ENCODE assay signal across 21 cellular contexts in genomic region chr14:47846008-47846407, GRCh38.
DNase-seq lines count a peak whose midpoint lies in the region; ATAC-seq and TF ChIP-seq lines count a peak whose summit lies in the region.
"Had no signal": no experiment of that assay in that cellular context is flagged by ENCODE, and none has a peak within 500 bp of the region (broad histone marks: within the 10 kb centered on the region; RNA-seq: fewer than 3 reads in every experiment).

No MANE protein-coding gene starts in this region.

- H4K20me1 ChIP-seq in neural progenitor cell (ENCODE audit: low read depth) (no peaks in the 10 kb centered on the region), SK-N-SH (ENCODE audit: insufficient read depth) (no peaks in the 10 kb centered on the region)
- H4K20me1 ChIP-seq: BLaER1 had no signal

- no peaks in the 10 kb centered on the region for H3K4me1 ChIP-seq in endodermal cell (ENCODE audit: control insufficient read depth, insufficient read depth, low read length)
- H3K4me1 ChIP-seq in neural progenitor cell = no peaks in the 10 kb centered on the region
- H3K4me1 ChIP-seq in SK-N-SH (ENCODE audit: control insufficient read depth in 1 of 2, insufficient read depth in 2 of 2, low read depth in 1 of 2, low read length in 1 of 2) = no peaks in the 10 kb centered on the region
- H3K4me1 ChIP-seq: BLaER1, Caco-2 had no signal

- H3K36me3 Mint-ChIP-seq in endodermal cell (ENCODE audit: low read depth) (peaks cover 22% of the 10 kb centered on the region), neural progenitor cell (no peaks in the 10 kb centered on the region)
- H3K36me3 Mint-ChIP-seq in activated naive CD8-positive, alpha-beta T cell treated with anti-CD3 and anti-CD28 coated beads, Interleukin-2, amount 50 U/mL, for 24 hours (ENCODE audit: low read depth) = no peaks in the 10 kb centered on the region
- H3K36me3 Mint-ChIP-seq: CD4-positive, CD25-positive, alpha-beta regulatory T cell; CD8-positive, alpha-beta T cell had no signal

- H3K9ac ChIP-seq in endodermal cell (ENCODE audit: extremely low read depth, low read length, poor library complexity, severe bottlenecking) (no peak overlapping the region), neural progenitor cell (no peak overlapping the region), SK-N-SH (no peak overlapping the region)
- H3K9ac ChIP-seq: BLaER1 had no signal

- H3K27me3 Mint-ChIP-seq in endodermal cell (ENCODE audit: insufficient read depth) (no peaks in the 10 kb centered on the region), neural progenitor cell (ENCODE audit: insufficient read depth, low read depth) (no peaks in the 10 kb centered on the region)
- H3K27me3 Mint-ChIP-seq in activated naive CD8-positive, alpha-beta T cell treated with anti-CD3 and anti-CD28 coated beads, Interleukin-2, amount 50 U/mL, for 24 hours = no peaks in the 10 kb centered on the region
- H3K27me3 Mint-ChIP-seq: B cell; CD4-positive, CD25-positive, alpha-beta regulatory T cell had no signal

- H3K4me2 ChIP-seq in neural progenitor cell (no peak overlapping the region), SK-N-SH (no peak overlapping the region)
- H3K4me2 ChIP-seq: BLaER1 had no signal

- no peaks in the 10 kb centered on the region for H3K9me2 ChIP-seq in SK-N-SH

- H3K9me3 Mint-ChIP-seq in endodermal cell = peaks cover 17% of the 10 kb centered on the region
- peaks cover 4% of the 10 kb centered on the region for H3K9me3 Mint-ChIP-seq in neural progenitor cell
- peaks cover 22% of the 10 kb centered on the region for H3K9me3 Mint-ChIP-seq in activated naive CD8-positive, alpha-beta T cell treated with anti-CD3 and anti-CD28 coated beads, Interleukin-2, amount 50 U/mL, for 24 hours

- no peak for ATAC-seq in HG03469 (IDR thresholded peaks at IDR 0.05; ENCODE audit: unreplicated experiment)
- no peak for ATAC-seq in activated naive CD8-positive, alpha-beta T cell treated with anti-CD3 and anti-CD28 coated beads, Interleukin-2, amount 50 U/mL, for 24 hours
- ATAC-seq: CD8-positive, alpha-beta T cell had no signal

- H3K27me3 ChIP-seq in endodermal cell (ENCODE audit: control insufficient read depth, insufficient read depth, low read length, poor library complexity, severe bottlenecking) = no peaks in the 10 kb centered on the region
- no peaks in the 10 kb centered on the region for H3K27me3 ChIP-seq in neural progenitor cell
- no peaks in the 10 kb centered on the region for H3K27me3 ChIP-seq in SK-N-SH (ENCODE audit: insufficient read depth)
- H3K27me3 ChIP-seq: BLaER1 had no signal

- H3K4me3 ChIP-seq in endodermal cell (ENCODE audit: low read length) (no peak overlapping the region), neural progenitor cell (no peak overlapping the region), SK-N-SH (ENCODE audit: low read depth in 2 of 2, low read length in 1 of 2) (no peak overlapping the region)
- H3K4me3 ChIP-seq: BLaER1 had no signal

- CTCF ChIA-PET in SK-N-SH (lab: Yijun Ruan, JAX) = no interaction called here

- no peak for TF ChIP-seq EP300 in SK-N-SH (IDR thresholded peaks at IDR 0.05; ENCODE audit: borderline replicate concordance in 1 of 2, low read depth in 1 of 2, low read length in 1 of 2)

- no peak for TF ChIP-seq CTCF in endodermal cell (conservative IDR thresholded peaks at IDR 0.05)
- no peak for TF ChIP-seq CTCF in neural progenitor cell (IDR thresholded peaks at IDR 0.05)
- TF ChIP-seq CTCF in SK-N-SH (IDR thresholded peaks at IDR 0.05) = no peak

- 80 to 100% methylated on average over 1 to 4 of the region's 4 CpGs for WGBS in endodermal cell (ENCODE audit: insufficient coverage in 1 of 2, insufficient read length in 1 of 2), 2 experiments
- WGBS in SK-N-SH (ENCODE audit: low lambda C conversion rate) = 10% methylated on average over 2 of the region's 4 CpGs

- no peaks in the 10 kb centered on the region for H3K9me3 ChIP-seq in endodermal cell (ENCODE audit: control insufficient read depth, low read length)
- H3K9me3 ChIP-seq in neural progenitor cell (ENCODE audit: low read depth) = no peaks in the 10 kb centered on the region
- H3K9me3 ChIP-seq in SK-N-SH = no peaks in the 10 kb centered on the region
- H3K9me3 ChIP-seq: BLaER1, Caco-2 had no signal

- no peaks in the 10 kb centered on the region for H3K79me2 ChIP-seq in neural progenitor cell (ENCODE audit: low read depth)
- H3K79me2 ChIP-seq in SK-N-SH (ENCODE audit: insufficient read depth) = no peaks in the 10 kb centered on the region

- H3K4me1 Mint-ChIP-seq in endodermal cell (no peaks in the 10 kb centered on the region), neural progenitor cell (no peaks in the 10 kb centered on the region)
- no peaks in the 10 kb centered on the region for H3K4me1 Mint-ChIP-seq in activated naive CD8-positive, alpha-beta T cell treated with anti-CD3 and anti-CD28 coated beads, Interleukin-2, amount 50 U/mL, for 24 hours
- H3K4me1 Mint-ChIP-seq: B cell; CD4-positive, CD25-positive, alpha-beta regulatory T cell had no signal

- no peak overlapping the region for H3K27ac Mint-ChIP-seq in endodermal cell
- H3K27ac Mint-ChIP-seq in neural progenitor cell = no peak overlapping the region
- no peak overlapping the region for H3K27ac Mint-ChIP-seq in activated naive CD8-positive, alpha-beta T cell treated with anti-CD3 and anti-CD28 coated beads, Interleukin-2, amount 50 U/mL, for 24 hours
- H3K27ac Mint-ChIP-seq: B cell; CD4-positive, CD25-positive, alpha-beta regulatory T cell; CD8-positive, alpha-beta T cell had no signal

- DNase-seq in ELF-1 (ENCODE audit: low read depth, low spot score) (peak; percentile 14), brain pericyte (ENCODE audit: low read depth, low spot score) (peak; percentile 2), endodermal cell (peak; percentile 54), neural progenitor cell (ENCODE audit: low spot score) (peak; percentile 5), SK-N-SH (no peak)
- no peak for DNase-seq in activated naive CD8-positive, alpha-beta T cell treated with anti-CD3 and anti-CD28 coated beads, Interleukin-2, amount 50 U/mL, for 24 hours
- DNase-seq in stimulated activated CD4-positive, alpha-beta T cell treated with anti-CD3 and anti-CD28 coated beads, Interleukin-12 subunit alpha, Interleukin-12 subunit beta, amount 100 ng/mL, for 4 hours = no peak
- DNase-seq: Caco-2; CD4-positive, CD25-positive, alpha-beta regulatory T cell; CD8-positive, alpha-beta T cell; DMS153; DND-41; GDM1; GOT3; H7; HCEC 1CT had no signal

- H3F3A ChIP-seq in neural progenitor cell (ENCODE audit: low read depth) = no peaks in the 10 kb centered on the region
- H3F3A ChIP-seq in SK-N-SH (replicated peaks; ENCODE audit: insufficient read depth) = no peaks in the 10 kb centered on the region

- H3K36me3 ChIP-seq in endodermal cell (ENCODE audit: control insufficient read depth, insufficient read depth, low read length) (no peaks in the 10 kb centered on the region), neural progenitor cell (no peaks in the 10 kb centered on the region), SK-N-SH (replicated peaks in 1 of 2; ENCODE audit: control insufficient read depth in 1 of 2, insufficient read depth in 2 of 2, low read length in 1 of 2) (no peaks in the 10 kb centered on the region)
- H3K36me3 ChIP-seq: BLaER1 had no signal

- POLR2A ChIA-PET in SK-N-SH (lab: Yijun Ruan, JAX) = no interaction called here

- no peak overlapping the region for H3K4me3 Mint-ChIP-seq in endodermal cell
- H3K4me3 Mint-ChIP-seq in neural progenitor cell = no peak overlapping the region
- no peak overlapping the region for H3K4me3 Mint-ChIP-seq in activated naive CD8-positive, alpha-beta T cell treated with anti-CD3 and anti-CD28 coated beads, Interleukin-2, amount 50 U/mL, for 24 hours
- H3K4me3 Mint-ChIP-seq: B cell; CD4-positive, CD25-positive, alpha-beta regulatory T cell; CD8-positive, alpha-beta T cell had no signal

- H2AFZ ChIP-seq in neural progenitor cell (replicated peaks) = no peak overlapping the region
- no peak overlapping the region for H2AFZ ChIP-seq in SK-N-SH (ENCODE audit: low read depth)

- TF ChIP-seq RAD21 in SK-N-SH (IDR thresholded peaks at IDR 0.05; ENCODE audit: low read length) = no peak

- H3K27ac ChIP-seq in endodermal cell (ENCODE audit: low read depth, low read length) (no peak overlapping the region), neural progenitor cell (no peak overlapping the region), SK-N-SH (ENCODE audit: low read depth in 2 of 2, low read length in 1 of 2) (no peak overlapping the region)
- H3K27ac ChIP-seq: 22Rv1, BLaER1, C4-2B had no signal

TF ChIP-seq in SK-N-SH, 30 proteins besides CTCF, POLR2A, EP300 and RAD21 (continues in another document):
- TF ChIP-seq CHD2 (IDR thresholded peaks at IDR 0.05; ENCODE audit: low read length, partially characterized antibody) (no peak), RFX5 (IDR thresholded peaks at IDR 0.05; ENCODE audit: low read length) (no peak), EZH2phosphoT487 (IDR thresholded peaks at IDR 0.05; ENCODE audit: borderline replicate concordance, low read depth) (no peak), POLR2AphosphoS5 (IDR thresholded peaks at IDR 0.05; ENCODE audit: low read depth, low read length) (no peak), TEAD4 (IDR thresholded peaks at IDR 0.05; ENCODE audit: borderline replicate concordance, insufficient read depth) (no peak), GABPA (IDR thresholded peaks at IDR 0.05; ENCODE audit: low read depth) (no peak), ELF1 (IDR thresholded peaks at IDR 0.05) (no peak), ZBTB33 (IDR thresholded peaks at IDR 0.05; ENCODE audit: borderline replicate concordance, low read depth) (no peak), YY1 (IDR thresholded peaks at IDR 0.05; ENCODE audit: low read depth) (no peak)

Comparison
In these comparisons a context has a peak if more than half of its experiments do, and no peak if none do; other contexts are left out.
1. DNase-seq: peak in ELF-1 (single experiment), brain pericyte (single experiment), endodermal cell (single experiment) and neural progenitor cell (single experiment); none in activated naive CD8-positive, alpha-beta T cell treated with anti-CD3 and anti-CD28 coated beads, Interleukin-2, amount 50 U/mL, for 24 hours (single experiment), stimulated activated CD4-positive, alpha-beta T cell treated with anti-CD3 and anti-CD28 coated beads, Interleukin-12 subunit alpha, Interleukin-12 subunit beta, amount 100 ng/mL, for 4 hours (single experiment) and SK-N-SH (single experiment).